ENCODE assay signal across 20 cellular contexts in the genomic region with DNA sequence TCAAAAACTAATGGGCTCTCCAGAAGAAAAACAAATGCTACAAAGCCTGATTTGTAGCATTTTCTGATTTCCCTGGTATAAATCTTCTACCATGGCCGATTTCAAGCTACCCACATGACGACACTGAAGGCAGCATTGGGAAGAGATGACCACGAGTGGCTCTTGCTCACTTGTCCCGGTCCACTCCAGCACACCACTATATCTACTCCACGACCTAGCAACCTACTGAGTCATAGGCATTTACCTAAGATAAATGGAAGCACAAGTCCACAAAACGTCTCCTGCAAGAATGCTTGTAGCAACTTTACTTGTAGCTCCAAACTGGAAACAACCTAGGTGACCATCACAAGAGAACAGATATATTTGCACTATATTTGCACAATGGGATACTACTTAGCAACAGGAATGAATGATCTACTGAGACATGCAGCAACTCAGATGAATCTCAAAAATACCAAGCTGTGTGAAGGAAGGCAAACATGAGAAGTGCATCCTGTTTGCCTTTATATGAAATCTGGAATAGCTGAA.
DNase-seq lines count a peak whose midpoint lies in the region; ATAC-seq, FAIRE-seq and TF ChIP-seq lines count a peak whose summit lies in the region.
"Had no signal": no experiment of that assay in that cellular context is flagged by ENCODE, and none has a peak within 500 bp of the region (broad histone marks: within the 10 kb centered on the region; RNA-seq: fewer than 3 reads in every experiment).

No MANE protein-coding gene starts in this region.

- H3K27ac Mint-ChIP-seq in GM23338 = no peak overlapping the region
- H3K27ac Mint-ChIP-seq in progenitor cell of endocrine pancreas = peak overlapping the region; percentile 83
- no peak overlapping the region for H3K27ac Mint-ChIP-seq in CD8-positive, alpha-beta T cell
- H3K27ac Mint-ChIP-seq: B cell; CD4-positive, alpha-beta T cell; T-helper 1 cell treated with Interleukin-12 subunit alpha and Interleukin-12 subunit beta and Interleukin-4 antibody, amounts not matched to agents 30 μg/mL and 1 μg/mL, for 36 hours had no signal

- H3K36me3 ChIP-seq in GM23338 (ENCODE audit: insufficient read depth) = no peaks in the 10 kb centered on the region
- H3K36me3 ChIP-seq in OCI-LY7 (ENCODE audit: insufficient read depth, low read length) = no peaks in the 10 kb centered on the region
- H3K36me3 ChIP-seq in GM12878 (ENCODE audit: control insufficient read depth in 2 of 2, insufficient read depth in 2 of 2, low read length in 1 of 2) = no peaks in the 10 kb centered on the region
- H3K36me3 ChIP-seq in CD8-positive, alpha-beta T cell (ENCODE audit: insufficient read depth, low read length) = no peaks in the 10 kb centered on the region

- TF ChIP-seq CTCF in GM23338 (conservative IDR thresholded peaks at IDR 0.05; ENCODE audit: low read depth in 2 of 2) = no peak
- TF ChIP-seq CTCF in OCI-LY7 (conservative IDR thresholded peaks at IDR 0.05; ENCODE audit: low read length) = no peak
- TF ChIP-seq CTCF in GM12878 (IDR thresholded peaks at IDR 0.05 in 2 of 3, conservative IDR thresholded peaks at IDR 0.05 in 1 of 3; ENCODE audit: control insufficient read depth in 2 of 3, extremely low read depth in 1 of 3, insufficient read depth in 1 of 3, low read depth in 3 of 3, low read length in 3 of 3) = no peak
- TF ChIP-seq CTCF in progenitor cell of endocrine pancreas (IDR thresholded peaks at IDR 0.05; ENCODE audit: unreplicated experiment) = no peak
- TF ChIP-seq CTCF in CD8-positive, alpha-beta T cell (IDR thresholded peaks at IDR 0.05) = no peak

- peak; percentile 54 for FAIRE-seq in GM12878 (lab: Jason Lieb, UNC)
- FAIRE-seq: GM12891, H54, HTR-8/SVneo had no signal

- H3K27me3 ChIP-seq in GM23338 (ENCODE audit: insufficient read depth) (peaks cover 28% of the 10 kb centered on the region), GM12878 (replicated peaks in 1 of 2; ENCODE audit: control insufficient read depth in 2 of 2, insufficient read depth in 2 of 2, low read length in 1 of 2) (peaks cover 0 to 2% of the 10 kb centered on the region in 2 experiments; a peak in 3 of 4 replicates)
- H3K27me3 ChIP-seq in CD8-positive, alpha-beta T cell (ENCODE audit: insufficient read depth, low read length) = no peaks in the 10 kb centered on the region

- no peak for TF ChIP-seq POLR2A in GM12878 (IDR thresholded peaks at IDR 0.05; ENCODE audit: low read depth, low read length)

- BruUV-seq in OCI-LY7 (replicated peaks; lab: Mats Ljungman, UMichigan) (no TSS peak), GM12878 (replicated peaks; lab: Mats Ljungman, UMichigan) (no TSS peak)

- peak overlapping the region; percentile 69; the same call in 1 of the 2 replicates for H2AFZ ChIP-seq in GM23338
- H2AFZ ChIP-seq in OCI-LY7 (ENCODE audit: low read length) = peak overlapping the region; percentile 87; the same call in 1 of the 2 replicates
- no peak overlapping the region for H2AFZ ChIP-seq in GM12878 (ENCODE audit: control insufficient read depth, low read depth, low read length)

- H3K79me2 ChIP-seq in GM23338 (replicated peaks; ENCODE audit: insufficient read depth) = no peaks in the 10 kb centered on the region
- no peaks in the 10 kb centered on the region for H3K79me2 ChIP-seq in OCI-LY7 (ENCODE audit: insufficient read depth, low read depth, low read length)
- H3K79me2 ChIP-seq in GM12878 (ENCODE audit: control insufficient read depth, insufficient read depth, low read length) = no peaks in the 10 kb centered on the region

- CTCF ChIA-PET in OCI-LY7 (lab: Charles Lee; ENCODE audit: unreplicated experiment) (interaction anchor here (0.6 to 2.3 kb wide), 5 partner anchors 9 to 29 kb away, joined by 3 to 16 read pairs (median 4); no protein-coding TSS in a partner anchor), GM12878 (lab: Yijun Ruan, JAX) (interaction anchor here (1.3 kb wide), 1 partner anchor 10 kb away, joined by 4 read pairs; no protein-coding TSS in a partner anchor)
- CTCF ChIA-PET in CD8-positive, alpha-beta T cell (lab: Charles Lee) = interaction anchor here (1.3 kb wide), 1 partner anchor 21 kb away, joined by 3 read pairs; no protein-coding TSS in a partner anchor

- no peak overlapping the region for H3K4me3 Mint-ChIP-seq in GM23338
- H3K4me3 Mint-ChIP-seq in progenitor cell of endocrine pancreas (ENCODE audit: low read depth) = no peak overlapping the region
- H3K4me3 Mint-ChIP-seq in CD8-positive, alpha-beta T cell = no peak overlapping the region
- H3K4me3 Mint-ChIP-seq: B cell; CD4-positive, alpha-beta T cell; T-helper 1 cell treated with Interleukin-12 subunit alpha and Interleukin-12 subunit beta and Interleukin-4 antibody, amounts not matched to agents 30 μg/mL and 1 μg/mL, for 36 hours had no signal

- peaks cover 11% of the 10 kb centered on the region for H3K4me1 Mint-ChIP-seq in GM23338
- peaks cover 65% of the 10 kb centered on the region for H3K4me1 Mint-ChIP-seq in progenitor cell of endocrine pancreas (ENCODE audit: low read depth)
- peaks cover 3% of the 10 kb centered on the region for H3K4me1 Mint-ChIP-seq in CD8-positive, alpha-beta T cell (ENCODE audit: low read depth)

- no peaks in the 10 kb centered on the region for H3K36me3 Mint-ChIP-seq in GM23338 (ENCODE audit: low read depth)
- H3K36me3 Mint-ChIP-seq in progenitor cell of endocrine pancreas (ENCODE audit: insufficient read depth) = no peaks in the 10 kb centered on the region
- no peaks in the 10 kb centered on the region for H3K36me3 Mint-ChIP-seq in CD8-positive, alpha-beta T cell

- H3K4me1 ChIP-seq in GM23338 (ENCODE audit: insufficient read depth) = no peaks in the 10 kb centered on the region; the same call in 1 of the 2 replicates
- peaks cover 63% of the 10 kb centered on the region for H3K4me1 ChIP-seq in OCI-LY7 (ENCODE audit: insufficient read depth, low read length, poor library complexity, severe bottlenecking)
- H3K4me1 ChIP-seq in GM12878 (ENCODE audit: control insufficient read depth, insufficient read depth, low read length) = peaks cover 5% of the 10 kb centered on the region
- H3K4me1 ChIP-seq in CD8-positive, alpha-beta T cell (ENCODE audit: insufficient read depth, low read length) = peaks cover 4% of the 10 kb centered on the region

- H3K9me3 Mint-ChIP-seq in GM23338 (no peaks in the 10 kb centered on the region), progenitor cell of endocrine pancreas (ENCODE audit: low read depth) (no peaks in the 10 kb centered on the region)
- H3K9me3 Mint-ChIP-seq in CD8-positive, alpha-beta T cell = no peaks in the 10 kb centered on the region
- H3K9me3 Mint-ChIP-seq: CD4-positive, alpha-beta T cell; T-helper 1 cell treated with Interleukin-12 subunit alpha and Interleukin-12 subunit beta and Interleukin-4 antibody, amounts not matched to agents 30 μg/mL and 1 μg/mL, for 36 hours had no signal

- in situ Hi-C loops in GM12878 (cut with MboI) = no loop called here

- H3K9me3 ChIP-seq in OCI-LY7 (ENCODE audit: low read length) (no peaks in the 10 kb centered on the region), GM12878 (replicated peaks; ENCODE audit: control insufficient read depth, insufficient read depth, low read length) (no peaks in the 10 kb centered on the region; the same call in 2 of the 3 replicates)
- no peaks in the 10 kb centered on the region for H3K9me3 ChIP-seq in CD8-positive, alpha-beta T cell (ENCODE audit: low read length)

- H3F3A ChIP-seq in GM23338 (replicated peaks; ENCODE audit: low read depth) = 0 out of 2 replicates have a peak, but pooled peaks cover 3% of the 10 kb centered on the region

- no peak for TF ChIP-seq RAD21 in GM12878 (IDR thresholded peaks at IDR 0.05; ENCODE audit: insufficient read depth, low read depth, low read length)

- POLR2A ChIA-PET in OCI-LY7 (lab: Charles Lee) = interaction anchor here (0.5 to 3.4 kb wide), 15 partner anchors 9 to 103 kb away, joined by 3 to 35 read pairs (median 5); a partner anchor contains a TSS
- POLR2A ChIA-PET in GM12878 (lab: Charles Lee) = no interaction called here
- POLR2A ChIA-PET in CD8-positive, alpha-beta T cell (lab: Charles Lee) = no interaction called here

- H3K4me2 ChIP-seq in GM23338 (no peak overlapping the region), OCI-LY7 (ENCODE audit: low read length) (peak overlapping the region; percentile 52), GM12878 (ENCODE audit: control insufficient read depth, insufficient read depth) (no peak overlapping the region)

- H3K4me3 ChIP-seq in GM23338 = no peak overlapping the region
- no peak overlapping the region for H3K4me3 ChIP-seq in OCI-LY7 (ENCODE audit: low read depth, low read length, poor library complexity, severe bottlenecking)
- H3K4me3 ChIP-seq in GM12878 = no peak overlapping the region
- H3K4me3 ChIP-seq in CD8-positive, alpha-beta T cell (ENCODE audit: low read depth, low read length) = no peak overlapping the region

- SMC1A ChIA-PET in GM12878 (lab: Charles Lee; ENCODE audit: uncharacterized antibody, unreplicated experiment) = interaction anchor here (0.9 to 1.9 kb wide), 3 partner anchors 9 to 23 kb away, joined by 3 to 5 read pairs (median 4); no protein-coding TSS in a partner anchor

- H3K27ac ChIP-seq in GM23338 (ENCODE audit: low read depth) = no peak overlapping the region
- peak overlapping the region; percentile 34 for H3K27ac ChIP-seq in OCI-LY7 (ENCODE audit: low read depth, low read length, poor library complexity, severe bottlenecking)
- H3K27ac ChIP-seq in GM12878 (ENCODE audit: control insufficient read depth, insufficient read depth) = no peak overlapping the region
- no peak overlapping the region for H3K27ac ChIP-seq in CD8-positive, alpha-beta T cell (ENCODE audit: low read depth, low read length)

- RAD21 ChIA-PET in GM12878 (lab: Charles Lee; ENCODE audit: unreplicated experiment) = interaction anchor here (1.0 kb wide), 1 partner anchor 9 kb away, joined by 3 read pairs; no protein-coding TSS in a partner anchor

- WGBS in GM12878 (ENCODE audit: insufficient coverage, insufficient replicate concordance, low lambda C conversion rate, missing lambda C conversion rate) = 51% methylated on average over 6 of the region's 6 CpGs

- intact Hi-C loops in OCI-LY7 (cut with micrococcal nuclease; ENCODE audit: unreplicated experiment) (loop anchor here (1.0 kb wide), 1 partner anchor 29 kb away; no protein-coding TSS in a partner anchor), GM12878 (cut with micrococcal nuclease; ENCODE audit: unreplicated experiment) (no loop called here)
- intact Hi-C loops in CD8-positive, alpha-beta T cell (cut with DNase I, micrococcal nuclease) = no loop called here

- TF ChIP-seq EP300 in GM12878 (IDR thresholded peaks at IDR 0.05; ENCODE audit: borderline replicate concordance in 1 of 2, control insufficient read depth in 1 of 2, low read depth in 2 of 2, low read length in 2 of 2) = no peak

- no peaks in the 10 kb centered on the region for H4K20me1 ChIP-seq in GM23338 (replicated peaks; ENCODE audit: insufficient read depth)
- no peaks in the 10 kb centered on the region for H4K20me1 ChIP-seq in OCI-LY7 (ENCODE audit: insufficient read depth, low read length)
- no peaks in the 10 kb centered on the region; the same call in 1 of the 2 replicates for H4K20me1 ChIP-seq in GM12878 (ENCODE audit: control insufficient read depth, insufficient read depth)

- no peak overlapping the region for H3K9ac ChIP-seq in GM12878 (ENCODE audit: control insufficient read depth, insufficient read depth, low read length)

- H3K27me3 Mint-ChIP-seq in GM23338 (ENCODE audit: insufficient read depth, low read depth, poor library complexity) (peaks cover 15% of the 10 kb centered on the region), progenitor cell of endocrine pancreas (no peaks in the 10 kb centered on the region)
- peaks cover 16% of the 10 kb centered on the region for H3K27me3 Mint-ChIP-seq in CD8-positive, alpha-beta T cell (ENCODE audit: low read depth)
- H3K27me3 Mint-ChIP-seq: B cell had no signal

- H3K9me2 ChIP-seq in GM23338 (ENCODE audit: insufficient read depth) (0 out of 2 replicates have a peak, but pooled peaks cover 3% of the 10 kb centered on the region), OCI-LY7 (ENCODE audit: insufficient read depth, low read length) (no peaks in the 10 kb centered on the region)

- no peak for ATAC-seq in GM23338
- ATAC-seq in GM12878 = no peak
- ATAC-seq in CD8-positive, alpha-beta T cell = no peak

- DNase-seq in GM23338 (ENCODE audit: low spot score) (no peak), OCI-LY7 (ENCODE audit: low spot score) (no peak), GM12878 (ENCODE audit: low read depth, low spot score) (no peak), progenitor cell of endocrine pancreas (ENCODE audit: low spot score, unreplicated experiment) (no peak), AG08395 (ENCODE audit: low spot score) (no peak), HUDEP-2 (lab: John Stamatoyannopoulos, UW; ENCODE audit: unreplicated experiment in 76 of 76) (no peak), amygdala (lab: John Stamatoyannopoulos, UW) (no peak)
- DNase-seq in CD8-positive, alpha-beta T cell = no peak
- DNase-seq: CD4-positive, alpha-beta T cell; GDM1; NCI-H1436; NCI-H2029 treated with DMSO at 0.1 percent for 48 hours; NCI-H510A treated with DMSO at 0.1 percent for 48 hours; NCI-H82; SIG-M5 had no signal
